ENCODE assay signal across 14 cellular contexts in genomic region chr15:55250951-55251350, GRCh38. TPM values are rescaled to one million over a fixed set of nuclear protein-coding genes. Genes with fewer than 3 reads are reported as not detected.
DNase-seq lines count a peak whose midpoint lies in the region; ATAC-seq and TF ChIP-seq lines count a peak whose summit lies in the region.
"Had no signal": no experiment of that assay in that cellular context is flagged by ENCODE, and none has a peak within 500 bp of the region (broad histone marks: within the 10 kb centered on the region; RNA-seq: fewer than 3 reads in every experiment).

No MANE protein-coding gene starts in this region.

- TF ChIP-seq CTCF in HL-60 (IDR thresholded peaks at IDR 0.05; ENCODE audit: insufficient read depth, low read length) (no peak), psoas muscle (IDR thresholded peaks at IDR 0.05) (no peak)
- no peak for TF ChIP-seq CTCF in activated CD8-positive, alpha-beta T cell treated with anti-CD3 and anti-CD28 coated beads for 36 hours (IDR thresholded peaks at IDR 0.05)

- peak overlapping the region in 8 of 11 experiments; percentile 3 to 79 (median 68); a peak in 15 of 22 replicates for H3K4me2 ChIP-seq in BLaER1 treated with 17β-estradiol and CSF1 and Interleukin-3, amounts not matched to agents 10 nM and 100 nM
- no peak overlapping the region for H3K4me2 ChIP-seq in mesendoderm (ENCODE audit: low read length)

- H3K36me3 ChIP-seq in BLaER1 treated with 17β-estradiol and CSF1 and Interleukin-3, amounts not matched to agents 10 nM and 100 nM = peaks cover 0 to 61% (median 14%) of the 10 kb centered on the region in 11 experiments; a peak in 13 of 22 replicates
- no peaks in the 10 kb centered on the region for H3K36me3 ChIP-seq in mesendoderm (ENCODE audit: control insufficient read depth, insufficient read depth, low read length)
- H3K36me3 ChIP-seq in psoas muscle (ENCODE audit: insufficient read depth in 1 of 2, low read depth in 1 of 2) = no peaks in the 10 kb centered on the region

- no peak overlapping the region for H3K4ac ChIP-seq in mesendoderm (ENCODE audit: low read depth, low read length)

- peak overlapping the region in 8 of 11 experiments; percentile 12 to 67 (median 58); a peak in 13 of 22 replicates for H3K9ac ChIP-seq in BLaER1 treated with 17β-estradiol and CSF1 and Interleukin-3, amounts not matched to agents 10 nM and 100 nM
- H3K9ac ChIP-seq in mesendoderm (ENCODE audit: low read length) = no peak overlapping the region

- H4K5ac ChIP-seq in mesendoderm (ENCODE audit: low read length) = no peak overlapping the region

- DNase-seq in HL-60 (ENCODE audit: low read depth in 1 of 2, low spot score in 1 of 2) = peak in 1 of 2 experiments; percentile 61
- DNase-seq in activated CD8-positive, alpha-beta T cell treated with anti-CD3 and anti-CD28 coated beads for 36 hours = no peak
- DNase-seq in mesendoderm = peak; percentile 84
- DNase-seq in DMS153 treated with DMSO at 0.1 percent for 48 hours (lab: John Stamatoyannopoulos, UW; ENCODE audit: unreplicated experiment) = no peak
- no peak for DNase-seq in NCI-H187 (lab: John Stamatoyannopoulos, UW)
- no peak for DNase-seq in psoas muscle
- DNase-seq in NCI-H2029 (lab: John Stamatoyannopoulos, UW) = no peak
- DNase-seq: activated CD4-positive, alpha-beta T cell treated with anti-CD3 and anti-CD28 coated beads, Interleukin-2, amount 50 U/mL, for 4 hours; aorta; NCI-H510A treated with DMSO at 0.1 percent for 48 hours had no signal

- CTCF ChIA-PET in activated CD8-positive, alpha-beta T cell treated with anti-CD3 and anti-CD28 coated beads for 36 hours (lab: Charles Lee) = interaction anchor here (0.8 to 1.9 kb wide), 8 partner anchors 10 to 40 kb away, joined by 3 to 8 read pairs (median 3); no protein-coding TSS in a partner anchor

- POLR2A ChIA-PET in activated CD8-positive, alpha-beta T cell treated with anti-CD3 and anti-CD28 coated beads for 36 hours (lab: Charles Lee) = interaction anchor here (0.9 to 1.9 kb wide), 9 partner anchors 10 to 40 kb away, joined by 3 to 11 read pairs (median 5); no protein-coding TSS in a partner anchor

- peaks cover 82% of the 10 kb centered on the region for H3K4me1 Mint-ChIP-seq in activated CD8-positive, alpha-beta T cell treated with anti-CD3 and anti-CD28 coated beads for 36 hours (ENCODE audit: low read depth)

- H3K56ac ChIP-seq in mesendoderm (ENCODE audit: low read length) = no peak overlapping the region

- H3K36me3 Mint-ChIP-seq in activated CD8-positive, alpha-beta T cell treated with anti-CD3 and anti-CD28 coated beads for 36 hours (ENCODE audit: low read depth) = peaks cover 63% of the 10 kb centered on the region
- H3K36me3 Mint-ChIP-seq: mesothelial cell of epicardium had no signal

- ATAC-seq in activated CD8-positive, alpha-beta T cell treated with anti-CD3 and anti-CD28 coated beads for 36 hours = peak; percentile 32
- ATAC-seq in psoas muscle = no peak
- ATAC-seq: HCT116 had no signal

- peaks cover 0 to 6% (median 0%) of the 10 kb centered on the region in 11 experiments; a peak in 1 of 22 replicates for H3K9me3 ChIP-seq in BLaER1 treated with 17β-estradiol and CSF1 and Interleukin-3, amounts not matched to agents 10 nM and 100 nM (replicated peaks in 1 of 11)
- H3K9me3 ChIP-seq in psoas muscle = no peaks in the 10 kb centered on the region

- no peak overlapping the region for H2BK5ac ChIP-seq in mesendoderm (ENCODE audit: low read length)

- H3K4me3 Mint-ChIP-seq in activated CD8-positive, alpha-beta T cell treated with anti-CD3 and anti-CD28 coated beads for 36 hours = peak overlapping the region; percentile 13
- H3K4me3 Mint-ChIP-seq: mesothelial cell of epicardium had no signal

- intact Hi-C loops in activated CD8-positive, alpha-beta T cell treated with anti-CD3 and anti-CD28 coated beads for 36 hours (cut with micrococcal nuclease) = no loop called here
- intact Hi-C loops in psoas muscle (cut with DNase I) = no loop called here

- no peaks in the 10 kb centered on the region for H3K27me3 Mint-ChIP-seq in activated CD8-positive, alpha-beta T cell treated with anti-CD3 and anti-CD28 coated beads for 36 hours

- no peaks in the 10 kb centered on the region for H3K27me3 ChIP-seq in BLaER1 treated with 17β-estradiol and CSF1 and Interleukin-3, amounts not matched to agents 10 nM and 100 nM
- no peaks in the 10 kb centered on the region for H3K27me3 ChIP-seq in HL-60 (ENCODE audit: insufficient read depth, poor library complexity, severe bottlenecking)
- no peaks in the 10 kb centered on the region for H3K27me3 ChIP-seq in mesendoderm (ENCODE audit: insufficient read depth, low read length, poor library complexity)
- no peaks in the 10 kb centered on the region for H3K27me3 ChIP-seq in psoas muscle (ENCODE audit: insufficient read depth in 3 of 3, low read length in 2 of 3)

- no CpG with 5 or more reads among the region's 4 CpGs for WGBS in mesendoderm (ENCODE audit: extremely low coverage, insufficient coverage, low lambda C conversion rate)
- WGBS in psoas muscle, 3 donors = 86 to 90% (median 89%) methylated on average over 4 of the region's 4 CpGs

- peak overlapping the region; percentile 86 for H3K27ac Mint-ChIP-seq in activated CD8-positive, alpha-beta T cell treated with anti-CD3 and anti-CD28 coated beads for 36 hours
- H3K27ac Mint-ChIP-seq: mesothelial cell of epicardium had no signal

- no peak overlapping the region for H3K4me3 ChIP-seq in BLaER1 treated with 17β-estradiol and CSF1 and Interleukin-3, amounts not matched to agents 10 nM and 100 nM
- H3K4me3 ChIP-seq in HL-60 (replicated peaks; ENCODE audit: insufficient read depth, low read length) (no peak overlapping the region), mesendoderm (ENCODE audit: low read length) (no peak overlapping the region), psoas muscle (no peak overlapping the region)
- H3K4me3 ChIP-seq: SK-N-MC had no signal

- H3K18ac ChIP-seq in mesendoderm (ENCODE audit: low read length) = no peak overlapping the region

- peaks cover 0 to under 1% (median 0%) of the 10 kb centered on the region in 11 experiments; a peak in 1 of 22 replicates for H4K20me1 ChIP-seq in BLaER1 treated with 17β-estradiol and CSF1 and Interleukin-3, amounts not matched to agents 10 nM and 100 nM

- no peaks in the 10 kb centered on the region for H3K79me2 ChIP-seq in mesendoderm (ENCODE audit: control insufficient read depth, insufficient read depth, low read length)

- peaks cover 5 to 96% (median 71%) of the 10 kb centered on the region in 10 experiments; a peak in 18 of 20 replicates for H3K4me1 ChIP-seq in BLaER1 treated with 17β-estradiol and CSF1 and Interleukin-3, amounts not matched to agents 10 nM and 100 nM
- H3K4me1 ChIP-seq in mesendoderm (ENCODE audit: control insufficient read depth, low read depth, low read length) (peaks cover 8% of the 10 kb centered on the region), psoas muscle (no peaks in the 10 kb centered on the region)

- H3K9me3 Mint-ChIP-seq in activated CD8-positive, alpha-beta T cell treated with anti-CD3 and anti-CD28 coated beads for 36 hours = no peaks in the 10 kb centered on the region
- H3K9me3 Mint-ChIP-seq: mesothelial cell of epicardium had no signal

- H3K79me1 ChIP-seq in mesendoderm (ENCODE audit: low read length) = no peaks in the 10 kb centered on the region

- no peak overlapping the region for H2BK15ac ChIP-seq in mesendoderm (replicated peaks; ENCODE audit: low read depth)

- H4K8ac ChIP-seq in mesendoderm (ENCODE audit: low read depth, low read length) = no peak overlapping the region

- H3K27ac ChIP-seq in BLaER1 treated with 17β-estradiol and CSF1 and Interleukin-3, amounts not matched to agents 10 nM and 100 nM = peak overlapping the region; percentile 33 to 88 (median 73); a peak in 21 of 22 replicates
- H3K27ac ChIP-seq in HL-60 (replicated peaks) (peak overlapping the region; percentile 94), mesendoderm (ENCODE audit: low read depth, low read length) (peak overlapping the region; percentile 36), psoas muscle (no peak overlapping the region)
- H3K27ac ChIP-seq: SK-N-MC had no signal

- H2BK120ac ChIP-seq in mesendoderm (ENCODE audit: low read depth, low read length) = no peak overlapping the region

- H3K23ac ChIP-seq in mesendoderm (ENCODE audit: low read length) = no peak overlapping the region

- no peak overlapping the region for H2AK5ac ChIP-seq in mesendoderm (ENCODE audit: low read length)

RNA-seq across cellular contexts. Expression of gene RAB27A, which starts 38.7 kb away (rescaled TPM):
- total RNA-seq in activated CD8-positive, alpha-beta T cell treated with anti-CD3 and anti-CD28 coated beads for 36 hours = 100 to 1,000 TPM; 122 to 125 TPM
- 8.6 TPM for polyA plus RNA-seq in mesendoderm (2013, experiment 1 of 2)
- 8.3 TPM for polyA plus RNA-seq in mesendoderm (2013, experiment 2 of 2)
- 1 to 10 TPM; 2.1 to 4.0 (median 2.6) TPM for total RNA-seq in psoas muscle
- 1 to 10 TPM; 1.2 to 5.4 (median 1.7) TPM for polyA plus RNA-seq in psoas muscle

RNA-seq across cellular contexts. Expression of gene RSL24D1, which starts 54.2 kb away (rescaled TPM):
- total RNA-seq in activated CD8-positive, alpha-beta T cell treated with anti-CD3 and anti-CD28 coated beads for 36 hours = 100 to 1,000 TPM; 183 to 194 TPM
- polyA plus RNA-seq in mesendoderm (2013, experiment 1 of 2) = 138 TPM
- 141 TPM for polyA plus RNA-seq in mesendoderm (2013, experiment 2 of 2)
- 10 to 100 TPM; 37.9 to 61.0 (median 55.3) TPM for total RNA-seq in psoas muscle
- polyA plus RNA-seq in psoas muscle = 10 to 100 TPM; 60.0 to 73.7 (median 71.3) TPM

Comparison
In these comparisons a context has a peak if more than half of its experiments do, and no peak if none do; other contexts are left out.
1. RNA of gene RAB27A, which starts 38.7 kb away (total RNA-seq): 122 to 125 TPM in activated CD8-positive, alpha-beta T cell treated with anti-CD3 and anti-CD28 coated beads for 36 hours; 2.1 to 4.0 TPM in psoas muscle; every median in the first group is over 10 times any median in the second.